In the genomic region with DNA sequence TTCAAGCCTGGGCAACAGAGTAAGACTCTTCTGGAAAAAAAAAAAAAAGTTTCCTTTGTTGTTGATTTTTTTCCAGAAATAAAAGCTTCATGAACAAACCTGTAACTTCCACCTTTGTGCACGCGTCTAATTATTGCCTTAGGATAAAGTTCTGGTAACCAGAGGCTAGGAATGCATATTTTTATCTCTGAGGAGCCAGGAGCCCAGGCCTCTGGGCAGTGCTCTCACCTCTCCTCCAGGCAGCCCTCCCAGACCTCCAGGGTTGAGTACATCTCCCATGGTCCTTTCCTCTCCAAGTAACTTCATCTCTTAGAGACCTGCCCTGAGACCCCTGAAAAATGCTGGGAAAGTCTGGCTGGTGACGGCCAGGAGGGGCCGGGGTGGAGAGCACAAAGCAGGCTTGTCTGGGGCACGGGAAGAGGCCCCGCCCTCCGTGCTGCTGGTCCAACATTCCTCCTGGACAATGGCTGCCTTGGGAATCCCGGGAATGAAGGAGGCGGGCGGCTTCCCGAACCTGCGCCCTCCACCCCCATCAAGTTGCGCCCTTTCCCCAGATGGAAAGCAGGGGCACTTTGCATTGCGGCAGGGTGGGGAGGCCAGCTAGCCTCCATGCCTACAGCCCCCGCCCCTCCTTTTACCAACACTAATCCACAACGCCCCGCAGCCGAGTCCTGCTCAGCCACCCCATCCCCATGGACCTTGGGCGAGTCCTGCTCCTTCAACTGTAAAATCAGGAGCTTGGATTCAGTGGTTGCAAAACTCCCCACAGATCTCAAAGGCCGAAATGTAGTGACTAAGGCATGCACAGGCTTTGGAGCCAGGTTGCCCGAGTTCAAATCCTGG, we compare ENCODE assay signal across 1 cellular context.
TF ChIP-seq lines count a peak whose summit lies in the region.

No MANE protein-coding gene starts in this region.

TF ChIP-seq in K562, 482 proteins besides CTCF, POLR2A, EP300 and RAD21:
- TF ChIP-seq KLF16 (IDR thresholded peaks at IDR 0.05) (no peak), ZFP36 (IDR thresholded peaks at IDR 0.05; ENCODE audit: low read depth, low read length, partially characterized antibody) (peak; percentile 34), HIVEP1 (CRISPR knock-in tag; IDR thresholded peaks at IDR 0.05) (no peak), GATA2 (CRISPR knock-in tag; IDR thresholded peaks at IDR 0.05) (no peak)
TF ChIP-seq in K562: peak in this region for 1.
